1 cellular context compared by ENCODE assay signal in genomic region chr7:130695840-130696239, GRCh38.
TF ChIP-seq lines count a peak whose summit lies in the region.

No MANE protein-coding gene starts in this region.

TF ChIP-seq in GM12878, 131 proteins besides CTCF, POLR2A, EP300 and RAD21 (continued from another document):
- TF ChIP-seq SMC3 (IDR thresholded peaks at IDR 0.05; ENCODE audit: borderline replicate concordance, low read length) = peak; percentile 65; the same call in 1 of the 2 replicates
